26 cellular contexts compared by ENCODE assay signal in the genomic region with DNA sequence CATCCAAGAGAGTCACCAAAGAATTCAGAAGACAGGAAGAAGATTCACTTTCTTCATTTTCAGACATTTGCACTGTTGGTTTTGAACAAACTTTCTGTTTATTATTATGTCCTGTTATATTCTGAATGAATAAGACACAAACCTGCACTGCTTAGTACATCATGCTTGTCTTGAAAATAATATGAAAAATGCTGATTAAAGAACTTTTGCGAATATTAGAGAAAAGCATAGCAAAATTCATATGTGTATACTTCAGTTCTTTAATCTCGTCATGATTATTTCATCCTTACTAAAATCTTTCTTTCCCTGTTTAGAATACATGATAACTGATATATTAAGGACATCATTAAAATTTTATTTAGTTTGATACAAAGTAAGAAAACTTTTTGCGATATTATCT.
DNase-seq lines count a peak whose midpoint lies in the region; ATAC-seq, FAIRE-seq and TF ChIP-seq lines count a peak whose summit lies in the region.
"Had no signal": no experiment of that assay in that cellular context is flagged by ENCODE, and none has a peak within 500 bp of the region (broad histone marks: within the 10 kb centered on the region; RNA-seq: fewer than 3 reads in every experiment).

No MANE protein-coding gene starts in this region.

- in situ Hi-C loops in HepG2 (cut with HindIII; ENCODE audit: extremely low pct_ligation_motif_present, low pct_unique_long_range_greater_than_20kb), result no loop called here
- in situ Hi-C loops in IMR-90 (cut with MboI; ENCODE audit: low sequenced_read_pairs), result no loop called here

- no peak overlapping the region for H3K4ac ChIP-seq in IMR-90 (ENCODE audit: low read depth, low read length)

- H4K91ac ChIP-seq in IMR-90 (ENCODE audit: insufficient read depth, low read depth, low read length), result no peak overlapping the region

- TF ChIP-seq CTCF in HepG2 (CRISPR knock-in tag; IDR thresholded peaks at IDR 0.05) (no peak), right lobe of liver (IDR thresholded peaks at IDR 0.05) (no peak), D721Med (IDR thresholded peaks at IDR 0.05; ENCODE audit: insufficient read depth, missing control alignments) (no peak), IMR-90 (conservative IDR thresholded peaks at IDR 0.05; ENCODE audit: low read depth, low read length) (no peak), kidney (IDR thresholded peaks at IDR 0.05; ENCODE audit: borderline replicate concordance, extremely low read depth, insufficient read depth) (no peak), hepatocyte (IDR thresholded peaks at IDR 0.05; ENCODE audit: poor library complexity) (no peak)

- intact Hi-C loops in HepG2 (cut with micrococcal nuclease; ENCODE audit: unreplicated experiment) (no loop called here), right lobe of liver (cut with DNase I) (no loop called here), IMR-90 (cut with micrococcal nuclease) (no loop called here), kidney (cut with DNase I) (no loop called here)

- no TSS peak for BruUV-seq in HepG2 (replicated peaks; lab: Mats Ljungman, UMichigan)
- BruUV-seq in IMR-90 (replicated peaks; lab: Mats Ljungman, UMichigan), result no TSS peak

- FAIRE-seq in HepG2 (lab: Jason Lieb, UNC) (no peak), D721Med (lab: Jason Lieb, UNC) (peak; percentile 21), kidney (lab: Jason Lieb, UNC) (peak; percentile 54)
- FAIRE-seq: A204.1, GM12891, GM19239 had no signal

- H2AFZ ChIP-seq in HepG2 (ENCODE audit: low read length) (no peak overlapping the region), IMR-90 (replicated peaks; ENCODE audit: low read length, poor library complexity) (no peak overlapping the region), hepatocyte (no peak overlapping the region)

- H3K4me2 ChIP-seq in HepG2 (ENCODE audit: low read depth, low read length), result no peak overlapping the region
- no peak overlapping the region for H3K4me2 ChIP-seq in IMR-90 (ENCODE audit: low read depth, low read length)
- no peak overlapping the region for H3K4me2 ChIP-seq in hepatocyte
- H3K4me2 ChIP-seq: BLaER1 treated with 17β-estradiol and CSF1 and Interleukin-3, amounts not matched to agents 10 nM and 100 nM had no signal

- TF ChIP-seq RAD21 in HepG2 (CRISPR knock-in tag; IDR thresholded peaks at IDR 0.05) (no peak), IMR-90 (IDR thresholded peaks at IDR 0.05; ENCODE audit: low read length) (no peak)

- H3K4me3 ChIP-seq in HepG2 (replicated peaks in 1 of 3; ENCODE audit: insufficient read depth in 1 of 3, low read depth in 2 of 3, low read length in 3 of 3) (no peak overlapping the region), right lobe of liver (no peak overlapping the region), IMR-90 (ENCODE audit: insufficient read depth, low read depth, low read length) (no peak overlapping the region), kidney (ENCODE audit: low read length in 2 of 2) (no peak overlapping the region), hepatocyte (no peak overlapping the region)
- H3K4me3 ChIP-seq: BLaER1 treated with 17β-estradiol and CSF1 and Interleukin-3, amounts not matched to agents 10 nM and 100 nM had no signal

- POLR2A ChIA-PET in HepG2 (lab: Yijun Ruan, JAX) (no interaction called here), IMR-90 (lab: Charles Lee; ENCODE audit: unreplicated experiment) (no interaction called here)

- H2BK20ac ChIP-seq in IMR-90 (ENCODE audit: low read depth, low read length), result no peak overlapping the region

- H4K5ac ChIP-seq in IMR-90 (ENCODE audit: low read depth, low read length), result no peak overlapping the region

- TF ChIP-seq POLR2A in HepG2 (IDR thresholded peaks at IDR 0.05; ENCODE audit: insufficient read depth in 1 of 2, low read depth in 2 of 2, low read length in 2 of 2) (no peak), right lobe of liver (IDR thresholded peaks at IDR 0.05) (no peak), IMR-90 (IDR thresholded peaks at IDR 0.05; ENCODE audit: low read depth, low read length) (no peak)

- H4K20me1 ChIP-seq in HepG2 (ENCODE audit: insufficient read depth, low read length) (no peaks in the 10 kb centered on the region), IMR-90 (ENCODE audit: insufficient read depth, low read length) (no peaks in the 10 kb centered on the region), hepatocyte (ENCODE audit: insufficient read depth, poor library complexity, severe bottlenecking) (no peaks in the 10 kb centered on the region)
- H4K20me1 ChIP-seq: BLaER1 treated with 17β-estradiol and CSF1 and Interleukin-3, amounts not matched to agents 10 nM and 100 nM had no signal

- no peak overlapping the region for H2AK9ac ChIP-seq in IMR-90 (replicated peaks; ENCODE audit: low read depth, low read length, poor library complexity)

- CTCF ChIA-PET in HepG2 (lab: Yijun Ruan, JAX; ENCODE audit: low intra/inter-chr PET ratio, low total read pairs), result no interaction called here
- CTCF ChIA-PET in IMR-90 (lab: Yijun Ruan, JAX), result no interaction called here

- no peak for DNase-seq in HepG2 (ENCODE audit: low spot score)
- no peak for DNase-seq in right lobe of liver
- no peak for DNase-seq in D721Med (ENCODE audit: insufficient read length, low spot score)
- no peak for DNase-seq in IMR-90
- no peak for DNase-seq in kidney
- no peak for DNase-seq in amniotic stem cell (lab: John Stamatoyannopoulos, UW)
- DNase-seq in hepatocyte (ENCODE audit: low spot score), result no peak
- DNase-seq: 8988T; AML-193; Caco-2; Calu3; CD4-positive, alpha-beta T cell; CD8-positive, alpha-beta T cell; DMS 273 treated with DMSO at 0.1 percent for 48 hours; DMS153; DMS53; DMS79; DND-41; EL; GF-D8 had no signal

- no peak overlapping the region for H3K23ac ChIP-seq in IMR-90 (ENCODE audit: low read depth, low read length)

- ATAC-seq in HepG2 (no peak), right lobe of liver (no peak), IMR-90 (ENCODE audit: low read depth) (no peak), HG03196 (IDR thresholded peaks at IDR 0.05; ENCODE audit: unreplicated experiment) (no peak)
- ATAC-seq: CD8-positive, alpha-beta T cell had no signal

- H3K27ac ChIP-seq in HepG2 (ENCODE audit: extremely low read length, insufficient read depth, low read length), result no peak overlapping the region
- no peak overlapping the region for H3K27ac ChIP-seq in right lobe of liver
- no peak overlapping the region for H3K27ac ChIP-seq in IMR-90 (ENCODE audit: insufficient read depth, low read length)
- no peak overlapping the region for H3K27ac ChIP-seq in kidney (ENCODE audit: low read depth in 2 of 2, low read length in 2 of 2)
- no peak overlapping the region for H3K27ac ChIP-seq in hepatocyte
- H3K27ac ChIP-seq: BLaER1 treated with 17β-estradiol and CSF1 and Interleukin-3, amounts not matched to agents 10 nM and 100 nM; C4-2B had no signal

- H2AK5ac ChIP-seq in IMR-90 (ENCODE audit: low read depth, low read length), result no peak overlapping the region

- H2BK120ac ChIP-seq in IMR-90 (ENCODE audit: low read depth, low read length), result no peak overlapping the region

- no peak overlapping the region for H2BK15ac ChIP-seq in IMR-90 (ENCODE audit: low read depth, low read length)

- H3K27me3 ChIP-seq in HepG2 (ENCODE audit: control insufficient read depth in 1 of 2, insufficient read depth in 2 of 2, low read length in 2 of 2) (no peaks in the 10 kb centered on the region), right lobe of liver (no peaks in the 10 kb centered on the region), IMR-90 (ENCODE audit: control insufficient read depth, insufficient read depth, low read length) (no peaks in the 10 kb centered on the region), hepatocyte (no peaks in the 10 kb centered on the region)
- H3K27me3 ChIP-seq: BLaER1 treated with 17β-estradiol and CSF1 and Interleukin-3, amounts not matched to agents 10 nM and 100 nM had no signal

- no peaks in the 10 kb centered on the region for H3K36me3 ChIP-seq in HepG2 (replicated peaks in 1 of 2; ENCODE audit: control insufficient read depth in 1 of 2, insufficient read depth in 2 of 2, low read length in 2 of 2)
- H3K36me3 ChIP-seq in right lobe of liver, result no peaks in the 10 kb centered on the region
- H3K36me3 ChIP-seq in IMR-90 (ENCODE audit: control insufficient read depth, insufficient read depth, low read length), result no peaks in the 10 kb centered on the region
- no peaks in the 10 kb centered on the region for H3K36me3 ChIP-seq in kidney (ENCODE audit: control insufficient read depth in 1 of 2, insufficient read depth in 2 of 2, low read length in 2 of 2)
- H3K36me3 ChIP-seq in hepatocyte (replicated peaks; ENCODE audit: insufficient read depth, low read depth), result no peaks in the 10 kb centered on the region
- H3K36me3 ChIP-seq: BLaER1 treated with 17β-estradiol and CSF1 and Interleukin-3, amounts not matched to agents 10 nM and 100 nM had no signal

- no peak overlapping the region for H3K14ac ChIP-seq in IMR-90 (replicated peaks; ENCODE audit: low read depth, low read length)

- H3K18ac ChIP-seq in IMR-90 (ENCODE audit: low read depth, low read length), result no peak overlapping the region

- H3K9me3 ChIP-seq in HepG2 (ENCODE audit: low read length) (peaks cover 85% of the 10 kb centered on the region), right lobe of liver (no peaks in the 10 kb centered on the region), IMR-90 (ENCODE audit: control insufficient read depth, insufficient read depth, low read length) (peaks cover 7% of the 10 kb centered on the region), kidney (ENCODE audit: control insufficient read depth in 1 of 2, low read length in 2 of 2) (no peaks in the 10 kb centered on the region), hepatocyte (ENCODE audit: low read depth) (no peaks in the 10 kb centered on the region)
- H3K9me3 ChIP-seq: BLaER1 treated with 17β-estradiol and CSF1 and Interleukin-3, amounts not matched to agents 10 nM and 100 nM; Caco-2 had no signal

- H2BK5ac ChIP-seq in IMR-90 (ENCODE audit: low read depth, low read length, poor library complexity, severe bottlenecking), result no peak overlapping the region

- dilution Hi-C loops in IMR-90 (cut with HindIII; ENCODE audit: low sequenced_read_pairs, unreplicated experiment), result no loop called here

- WGBS in HepG2 (ENCODE audit: low lambda C conversion rate), result 28% methylated on average over 3 of the region's 3 CpGs
- 84% methylated on average over 3 of the region's 3 CpGs for WGBS in right lobe of liver (ENCODE audit: insufficient coverage, low coverage, low lambda C conversion rate, missing lambda C conversion rate)
- no CpG with 5 or more reads among the region's 3 CpGs for WGBS in IMR-90 (ENCODE audit: extremely low coverage in 2 of 2, insufficient read length in 1 of 2), 2 experiments
- WGBS in hepatocyte (ENCODE audit: low lambda C conversion rate, missing lambda C conversion rate), result 95% methylated on average over 3 of the region's 3 CpGs

- no peak overlapping the region for H3K9ac ChIP-seq in HepG2 (ENCODE audit: insufficient read depth, low read depth, low read length)
- no peak overlapping the region for H3K9ac ChIP-seq in IMR-90 (ENCODE audit: low read depth, low read length)
- H3K9ac ChIP-seq in kidney (ENCODE audit: low read length in 2 of 2), result no peak overlapping the region
- H3K9ac ChIP-seq: BLaER1 treated with 17β-estradiol and CSF1 and Interleukin-3, amounts not matched to agents 10 nM and 100 nM had no signal

- no peaks in the 10 kb centered on the region for H3K9me2 ChIP-seq in hepatocyte (replicated peaks; ENCODE audit: insufficient read depth)

- TF ChIP-seq EP300 in HepG2 (IDR thresholded peaks at IDR 0.05; ENCODE audit: low read depth in 2 of 2, low read length in 2 of 2) (no peak), HepG2 (CRISPR knock-in tag; IDR thresholded peaks at IDR 0.05; ENCODE audit: borderline replicate concordance) (no peak)

- no peaks in the 10 kb centered on the region for H3K79me1 ChIP-seq in IMR-90 (ENCODE audit: low read depth in 1 of 2, low read length in 2 of 2)

- H4K8ac ChIP-seq in IMR-90 (ENCODE audit: low read depth in 2 of 2, low read length in 2 of 2), result no peak overlapping the region

- no peaks in the 10 kb centered on the region for H3K79me2 ChIP-seq in HepG2 (ENCODE audit: insufficient read depth, low read length)
- H3K79me2 ChIP-seq in hepatocyte, result no peaks in the 10 kb centered on the region

- H3K56ac ChIP-seq in IMR-90 (ENCODE audit: extremely low read depth, insufficient read depth, low read length), result no peak overlapping the region

- no peaks in the 10 kb centered on the region for H3K9me1 ChIP-seq in IMR-90 (ENCODE audit: insufficient read depth, low read length)

- H3K4me1 ChIP-seq in HepG2 (ENCODE audit: insufficient read depth, low read length), result no peaks in the 10 kb centered on the region
- peaks cover 0 to 23% (median 10%) of the 10 kb centered on the region in 4 donors for H3K4me1 ChIP-seq in right lobe of liver
- no peaks in the 10 kb centered on the region for H3K4me1 ChIP-seq in IMR-90 (ENCODE audit: control insufficient read depth, insufficient read depth, low read length)
- no peaks in the 10 kb centered on the region for H3K4me1 ChIP-seq in kidney (ENCODE audit: control insufficient read depth in 1 of 2, insufficient read depth in 1 of 2, low read depth in 1 of 2, low read length in 2 of 2)
- no peaks in the 10 kb centered on the region for H3K4me1 ChIP-seq in hepatocyte (ENCODE audit: insufficient read depth)
- H3K4me1 ChIP-seq: BLaER1 treated with 17β-estradiol and CSF1 and Interleukin-3, amounts not matched to agents 10 nM and 100 nM; Caco-2 had no signal
